In genomic region chr5:101829255-101829654, GRCh38 we compare ENCODE assay signal across 31 cellular contexts.
"Had no signal": no experiment of that assay in that cellular context is flagged by ENCODE, and none has a peak within 500 bp of the region (broad histone marks: within the 10 kb centered on the region; RNA-seq: fewer than 3 reads in every experiment).

No MANE protein-coding gene starts in this region.

- ATAC-seq: activated naive CD4-positive, alpha-beta T cell treated with anti-CD3 and anti-CD28 coated beads, Interleukin-2, amount 50 U/mL, for 72 hours; activated naive CD8-positive, alpha-beta T cell treated with anti-CD3 and anti-CD28 coated beads, Interleukin-2, amount 50 U/mL, for 24 hours; activated T-cell treated with anti-CD3 and anti-CD28 coated beads, Interleukin-2, amount 50 U/mL, for 4 hours; activated T-cell treated with anti-CD3 and anti-CD28 coated beads, Interleukin-2, amount 50 U/mL, for 72 hours; activated T-helper 17 cell treated with anti-CD3 and anti-CD28 coated beads, Interleukin-2, amount 50 U/mL, for 72 hours; body of pancreas had no signal

- H3K27ac ChIP-seq: adrenal gland, ascending aorta, body of pancreas, brain microvascular endothelial cell, breast epithelium, cardiac muscle cell had no signal

- DNase-seq: activated effector memory CD4-positive, alpha-beta T cell treated with anti-CD3 and anti-CD28 coated beads, Interleukin-2, amount 50 U/mL, for 16 hours; activated effector memory CD4-positive, alpha-beta T cell treated with Interleukin-2 at 50 U/mL for 16 hours; activated gamma-delta T cell; activated gamma-delta T cell treated with Interleukin-2 at 50 U/mL for 16 hours; activated naive CD4-positive, alpha-beta T cell; activated naive CD4-positive, alpha-beta T cell treated with anti-CD3 and anti-CD28 coated beads for 36 hours; activated naive CD4-positive, alpha-beta T cell treated with anti-CD3 and anti-CD28 coated beads, Interleukin-2, amount 10 ng/mL, durations not matched to agents 7 days and 5 days; activated naive CD4-positive, alpha-beta T cell treated with anti-CD3 and anti-CD28 coated beads, Interleukin-2, amount 50 U/mL, for 16 hours; activated naive CD4-positive, alpha-beta T cell treated with Interleukin-2 at 50 U/mL for 16 hours; activated naive CD8-positive, alpha-beta T cell treated with anti-CD3 and anti-CD28 coated beads for 36 hours; activated naive CD8-positive, alpha-beta T cell treated with anti-CD3 and anti-CD28 coated beads, Interleukin-2, amount 10 ng/mL, durations not matched to agents 7 days and 5 days; activated naive CD8-positive, alpha-beta T cell treated with anti-CD3 and anti-CD28 coated beads, Interleukin-2, amount 50 U/mL, for 24 hours; activated T-cell treated with anti-CD3 and anti-CD28 coated beads, Interleukin-2, amount 50 U/mL, for 24 hours; activated T-cell treated with anti-CD3 and anti-CD28 coated beads, Interleukin-2, amount 50 U/mL, for 4 hours; activated T-cell treated with anti-CD3 and anti-CD28 coated beads, Interleukin-2, amount 50 U/mL, for 48 hours; activated T-cell treated with anti-CD3 and anti-CD28 coated beads, Interleukin-2, amount 50 U/mL, for 72 hours; adrenal gland; amniotic stem cell; amygdala; anterior cingulate cortex; aorta; body of pancreas; brain microvascular endothelial cell; caudate nucleus; central memory CD4-positive, alpha-beta T cell; cerebellar nuclear complex had no signal

- H3K36me3 ChIP-seq: adrenal gland, ascending aorta, brain microvascular endothelial cell, breast epithelium, cardiac muscle cell had no signal

- H3K4me1 ChIP-seq: adrenal gland, ascending aorta, body of pancreas, breast epithelium had no signal

- H3K27me3 ChIP-seq: adrenal gland, ascending aorta, body of pancreas, brain microvascular endothelial cell, breast epithelium, cardiac muscle cell had no signal

- H3K4me3 ChIP-seq: adrenal gland, ascending aorta, body of pancreas, breast epithelium, cardiac muscle cell had no signal

- H3K9me3 ChIP-seq: body of pancreas had no signal
